1 cellular context compared by ENCODE assay signal in the genomic region with DNA sequence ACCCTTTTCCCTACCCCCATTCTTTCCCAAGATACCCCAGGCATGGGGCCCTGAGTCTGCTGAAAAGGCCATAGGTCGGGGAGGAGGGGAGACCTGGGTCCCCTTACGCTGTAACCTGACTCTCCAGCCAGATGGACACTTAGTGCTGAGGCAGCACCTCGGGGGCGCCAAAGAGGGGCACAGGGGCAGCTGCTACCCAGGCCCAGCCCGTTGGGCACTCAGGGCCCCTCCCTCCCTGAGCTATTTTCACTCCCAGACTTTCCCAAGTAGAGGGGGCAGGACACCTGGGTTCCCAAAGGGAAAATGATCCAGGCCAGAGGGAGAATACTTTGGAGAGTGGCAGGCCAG.
A peak's percentile ranks its signal among the peaks of the same experiment; 100 is the strongest.
TF ChIP-seq lines count a peak whose summit lies in the region.

No MANE protein-coding gene starts in this region.

TF ChIP-seq in H1, 55 proteins besides CTCF, POLR2A, EP300 and RAD21:
- TF ChIP-seq TEAD4 (IDR thresholded peaks at IDR 0.05; ENCODE audit: low read depth, low read length) (no peak), CHD1 (IDR thresholded peaks at IDR 0.05; ENCODE audit: low read depth, low read length) (no peak), GTF2F1 (IDR thresholded peaks at IDR 0.05; ENCODE audit: borderline replicate concordance, low read depth, low read length) (no peak), SAP30 (IDR thresholded peaks at IDR 0.05; ENCODE audit: insufficient read depth, insufficient replicate concordance, low read length) (no peak), SP4 (IDR thresholded peaks at IDR 0.05; ENCODE audit: low read length) (0 out of 2 replicates have a peak, but pooled peaks have one; percentile 18), SRF (IDR thresholded peaks at IDR 0.05; ENCODE audit: low read depth, low read length) (no peak), HDAC2 (IDR thresholded peaks at IDR 0.05; ENCODE audit: borderline replicate concordance in 1 of 2, low read depth in 2 of 2, low read length in 2 of 2) (no peak), POU5F1 (IDR thresholded peaks at IDR 0.05; ENCODE audit: low read depth, low read length) (no peak), SIRT6 (IDR thresholded peaks at IDR 0.05; ENCODE audit: low read length) (no peak), SP2 (IDR thresholded peaks at IDR 0.05; ENCODE audit: low read length) (no peak), BRCA1 (IDR thresholded peaks at IDR 0.05; ENCODE audit: low read depth, low read length) (no peak), KDM1A (IDR thresholded peaks at IDR 0.05; ENCODE audit: borderline replicate concordance, low read length) (no peak), EGR1 (IDR thresholded peaks at IDR 0.05; ENCODE audit: borderline replicate concordance, low read depth, low read length) (no peak), CTBP2 (IDR thresholded peaks at IDR 0.05; ENCODE audit: borderline replicate concordance, insufficient read depth, insufficient read length, low read length) (no peak), SIX5 (IDR thresholded peaks at IDR 0.05; ENCODE audit: low read depth, low read length) (peak; percentile 18; the same call in 1 of the 2 replicates), SUZ12 (IDR thresholded peaks at IDR 0.05; ENCODE audit: low read length) (no peak), EZH2 (IDR thresholded peaks at IDR 0.05; ENCODE audit: low read depth, low read length, severe bottlenecking) (no peak), ASH2L (IDR thresholded peaks at IDR 0.05; ENCODE audit: low read length) (no peak), POLR2AphosphoS5 (IDR thresholded peaks at IDR 0.05; ENCODE audit: low read depth, low read length) (no peak), RXRA (IDR thresholded peaks at IDR 0.05; ENCODE audit: insufficient read depth, low read depth, low read length) (no peak), ZNF274 (IDR thresholded peaks at IDR 0.05; ENCODE audit: borderline replicate concordance, extremely low read depth, low read length) (no peak), MAFK (IDR thresholded peaks at IDR 0.05; ENCODE audit: low read depth, low read length) (peak; percentile 79; the same call in 1 of the 2 replicates), BACH1 (IDR thresholded peaks at IDR 0.05; ENCODE audit: low read length) (no peak), KDM5A (IDR thresholded peaks at IDR 0.05; ENCODE audit: low read length) (no peak)
- TF ChIP-seq, protein P1, sequence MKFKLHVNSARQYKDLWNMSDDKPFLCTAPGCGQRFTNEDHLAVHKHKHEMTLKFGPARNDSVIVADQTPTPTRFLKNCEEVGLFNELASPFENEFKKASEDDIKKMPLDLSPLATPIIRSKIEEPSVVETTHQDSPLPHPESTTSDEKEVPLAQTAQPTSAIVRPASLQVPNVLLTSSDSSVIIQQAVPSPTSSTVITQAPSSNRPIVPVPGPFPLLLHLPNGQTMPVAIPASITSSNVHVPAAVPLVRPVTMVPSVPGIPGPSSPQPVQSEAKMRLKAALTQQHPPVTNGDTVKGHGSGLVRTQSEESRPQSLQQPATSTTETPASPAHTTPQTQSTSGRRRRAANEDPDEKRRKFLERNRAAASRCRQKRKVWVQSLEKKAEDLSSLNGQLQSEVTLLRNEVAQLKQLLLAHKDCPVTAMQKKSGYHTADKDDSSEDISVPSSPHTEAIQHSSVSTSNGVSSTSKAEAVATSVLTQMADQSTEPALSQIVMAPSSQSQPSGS (IDR thresholded peaks at IDR 0.05; ENCODE audit: low read length): no peak
